Comparison of ENCODE assay signal across 9 cellular contexts in genomic region chr14:26984318-26985177, GRCh38.
A peak's percentile ranks its signal among the peaks of the same experiment; 100 is the strongest.
DNase-seq lines count a peak whose midpoint lies in the region; ATAC-seq and TF ChIP-seq lines count a peak whose summit lies in the region.
"Had no signal": no experiment of that assay in that cellular context is flagged by ENCODE, and none has a peak within 500 bp of the region (broad histone marks: within the 10 kb centered on the region; RNA-seq: fewer than 3 reads in every experiment).

No MANE protein-coding gene starts in this region.

- H3K27me3 Mint-ChIP-seq in endodermal cell (ENCODE audit: insufficient read depth) (no peaks in the 10 kb centered on the region), mesothelial cell of epicardium (ENCODE audit: low read depth) (peaks cover 3% of the 10 kb centered on the region)
- H3K27me3 Mint-ChIP-seq: dendritic cell treated with granulocyte-macrophage colony-stimulating factor and Interleukin-4, amounts not matched to agents 40 ng/mL and 50 ng/mL, for 4 days had no signal

- no peaks in the 10 kb centered on the region for H3F3A ChIP-seq in PC-9 (ENCODE audit: insufficient read depth, low read depth)

- 49 to 54% methylated on average over 6 of the region's 9 CpGs for WGBS in endodermal cell (ENCODE audit: insufficient coverage in 1 of 2, insufficient read length in 1 of 2), 2 experiments

- no TSS peak for BruUV-seq in PC-9 (replicated peaks; lab: Mats Ljungman, UMichigan)

- H3K36me3 ChIP-seq in Karpas-422 (ENCODE audit: insufficient read depth, low read length) (no peaks in the 10 kb centered on the region), PC-9 (ENCODE audit: low read depth) (no peaks in the 10 kb centered on the region), endodermal cell (ENCODE audit: control insufficient read depth, insufficient read depth, low read length) (no peaks in the 10 kb centered on the region)

- no peak overlapping the region for H3K4me2 ChIP-seq in Karpas-422 (ENCODE audit: low read depth, low read length, poor library complexity, severe bottlenecking)
- H3K4me2 ChIP-seq in PC-9 = no peak overlapping the region

- H3K27ac ChIP-seq in Karpas-422 (ENCODE audit: low read length) = no peak overlapping the region
- no peak overlapping the region for H3K27ac ChIP-seq in PC-9
- H3K27ac ChIP-seq in endodermal cell (ENCODE audit: low read depth, low read length) = no peak overlapping the region

- H2AFZ ChIP-seq in Karpas-422 (ENCODE audit: low read length) = no peak overlapping the region
- 0 out of 2 replicates have a peak overlapping the region, but pooled peaks have one; percentile 69 for H2AFZ ChIP-seq in PC-9

- no peak overlapping the region for H3K4me3 ChIP-seq in Karpas-422 (ENCODE audit: low read length)
- H3K4me3 ChIP-seq in PC-9 = no peak overlapping the region
- H3K4me3 ChIP-seq in endodermal cell (ENCODE audit: low read length) = no peak overlapping the region

- no peak overlapping the region for H3K9ac ChIP-seq in Karpas-422 (ENCODE audit: low read length)
- H3K9ac ChIP-seq in endodermal cell (ENCODE audit: extremely low read depth, low read length, poor library complexity, severe bottlenecking) = no peak overlapping the region

- H3K4me1 Mint-ChIP-seq in endodermal cell (peaks cover 1% of the 10 kb centered on the region), mesothelial cell of epicardium (peaks cover 22% of the 10 kb centered on the region)

- H3K9me2 ChIP-seq in Karpas-422 (replicated peaks; ENCODE audit: insufficient read depth, low read length) (no peaks in the 10 kb centered on the region; the same call in 1 of the 2 replicates), PC-9 (ENCODE audit: insufficient read depth) (no peaks in the 10 kb centered on the region)

- intact Hi-C loops in PC-9 (cut with micrococcal nuclease; ENCODE audit: unreplicated experiment) = loop anchor here (1.0 kb wide), 1 partner anchor 590 kb away; no protein-coding TSS in a partner anchor

- H3K9me3 Mint-ChIP-seq in endodermal cell = no peaks in the 10 kb centered on the region
- H3K9me3 Mint-ChIP-seq in mesothelial cell of epicardium = no peaks in the 10 kb centered on the region
- H3K9me3 Mint-ChIP-seq: dendritic cell treated with granulocyte-macrophage colony-stimulating factor and Interleukin-4, amounts not matched to agents 40 ng/mL and 50 ng/mL, for 4 days had no signal

- H4K20me1 ChIP-seq in Karpas-422 (ENCODE audit: insufficient read depth, low read depth, low read length) (no peaks in the 10 kb centered on the region), PC-9 (ENCODE audit: insufficient read depth) (no peaks in the 10 kb centered on the region)

- ATAC-seq in HG03139 (IDR thresholded peaks at IDR 0.05; ENCODE audit: unreplicated experiment) (no peak), GM21360 (IDR thresholded peaks at IDR 0.05; ENCODE audit: unreplicated experiment) (no peak)

- H3K36me3 Mint-ChIP-seq in endodermal cell (ENCODE audit: low read depth) (no peaks in the 10 kb centered on the region), mesothelial cell of epicardium (no peaks in the 10 kb centered on the region)

- TF ChIP-seq CTCF in PC-9 (conservative IDR thresholded peaks at IDR 0.05) (peak; percentile 82), endodermal cell (conservative IDR thresholded peaks at IDR 0.05) (peak; percentile 88), mesothelial cell of epicardium (IDR thresholded peaks at IDR 0.05; ENCODE audit: unreplicated experiment) (peak; percentile 74)

- H3K27me3 ChIP-seq in Karpas-422 (ENCODE audit: low read length) (no peaks in the 10 kb centered on the region), PC-9 (ENCODE audit: insufficient read depth, low read depth) (no peaks in the 10 kb centered on the region), endodermal cell (ENCODE audit: control insufficient read depth, insufficient read depth, low read length, poor library complexity, severe bottlenecking) (no peaks in the 10 kb centered on the region)

- no peak overlapping the region for H3K27ac Mint-ChIP-seq in endodermal cell
- H3K27ac Mint-ChIP-seq in mesothelial cell of epicardium = no peak overlapping the region
- H3K27ac Mint-ChIP-seq: dendritic cell treated with granulocyte-macrophage colony-stimulating factor and Interleukin-4, amounts not matched to agents 40 ng/mL and 50 ng/mL, for 4 days had no signal

- POLR2A ChIA-PET in PC-9 (lab: Charles Lee; ENCODE audit: unreplicated experiment) = no interaction called here

- peak; percentile 46 for DNase-seq in activated CD8-positive, alpha-beta memory T cell treated with anti-CD3 and anti-CD28 coated beads, Interleukin-2, amount 50 U/mL, for 48 hours
- no peak for DNase-seq in activated CD8-positive, alpha-beta memory T cell treated with anti-CD3 and anti-CD28 coated beads for 24 hours
- peak; percentile 86 for DNase-seq in Karpas-422
- peak in 1 of 2 experiments; percentile 17 for DNase-seq in PC-9
- peak; percentile 85 for DNase-seq in endodermal cell
- peak; percentile 27 to 55 for DNase-seq in mesothelial cell of epicardium (ENCODE audit: low spot score in 2 of 2, unreplicated experiment in 2 of 2)

- H3K4me3 Mint-ChIP-seq in endodermal cell (no peak overlapping the region), mesothelial cell of epicardium (no peak overlapping the region)
- H3K4me3 Mint-ChIP-seq: dendritic cell treated with granulocyte-macrophage colony-stimulating factor and Interleukin-4, amounts not matched to agents 40 ng/mL and 50 ng/mL, for 4 days had no signal

- H3K9me3 ChIP-seq in Karpas-422 (ENCODE audit: low read length) = peaks cover 26% of the 10 kb centered on the region
- no peaks in the 10 kb centered on the region for H3K9me3 ChIP-seq in PC-9 (ENCODE audit: insufficient read depth, low read depth)
- no peaks in the 10 kb centered on the region for H3K9me3 ChIP-seq in endodermal cell (ENCODE audit: control insufficient read depth, low read length)

- no peaks in the 10 kb centered on the region for H3K79me2 ChIP-seq in Karpas-422 (ENCODE audit: low read length)
- H3K79me2 ChIP-seq in PC-9 (ENCODE audit: low read depth) = no peaks in the 10 kb centered on the region

- no peaks in the 10 kb centered on the region for H3K4me1 ChIP-seq in Karpas-422 (ENCODE audit: low read length)
- no peaks in the 10 kb centered on the region for H3K4me1 ChIP-seq in PC-9 (replicated peaks; ENCODE audit: insufficient read depth)
- H3K4me1 ChIP-seq in endodermal cell (ENCODE audit: control insufficient read depth, insufficient read depth, low read length) = no peaks in the 10 kb centered on the region

- CTCF ChIA-PET in PC-9 (lab: Charles Lee) = interaction anchor here (0.6 kb wide), 1 partner anchor 1764 kb away, joined by 3 read pairs; no protein-coding TSS in a partner anchor
